ENCODE assay signal across 11 cellular contexts in genomic region chr6:131946992-131947955, GRCh38. TPM values are rescaled to one million over a fixed set of nuclear protein-coding genes. Genes with fewer than 3 reads are reported as not detected.
DNase-seq lines count a peak whose midpoint lies in the region; ATAC-seq, FAIRE-seq and TF ChIP-seq lines count a peak whose summit lies in the region.
"Had no signal": no experiment of that assay in that cellular context is flagged by ENCODE, and none has a peak within 500 bp of the region (broad histone marks: within the 10 kb centered on the region; RNA-seq: fewer than 3 reads in every experiment).

No MANE protein-coding gene starts in this region.

- in situ Hi-C loops in HepG2 (cut with HindIII; ENCODE audit: extremely low pct_ligation_motif_present, low pct_unique_long_range_greater_than_20kb) = no loop called here

- H3K36me3 ChIP-seq in HepG2 (replicated peaks in 1 of 2; ENCODE audit: control insufficient read depth in 1 of 2, insufficient read depth in 2 of 2, low read length in 2 of 2) (peaks cover 8 to 20% of the 10 kb centered on the region in 2 experiments), right lobe of liver (peaks cover 0 to 7% (median 5%) of the 10 kb centered on the region in 4 donors), mesodermal cell (ENCODE audit: control insufficient read depth, insufficient read depth, low read length) (peaks cover 23% of the 10 kb centered on the region), aorta (ENCODE audit: control insufficient read depth in 1 of 2, insufficient read depth in 2 of 2, low read length in 1 of 2) (peaks cover 3 to 5% of the 10 kb centered on the region in 2 donors)

- H2AFZ ChIP-seq in HepG2 (ENCODE audit: low read length) = no peak overlapping the region

- CTCF ChIA-PET in HepG2 (lab: Yijun Ruan, JAX; ENCODE audit: low intra/inter-chr PET ratio, low total read pairs) = interaction anchor here (0.8 kb wide), 1 partner anchor 22 kb away, joined by 3 read pairs; no protein-coding TSS in a partner anchor

- TF ChIP-seq EP300 in HepG2 (IDR thresholded peaks at IDR 0.05; ENCODE audit: low read depth in 2 of 2, low read length in 2 of 2) = no peak
- no peak for TF ChIP-seq EP300 in HepG2 (CRISPR knock-in tag; IDR thresholded peaks at IDR 0.05; ENCODE audit: borderline replicate concordance)

- intact Hi-C loops in HepG2 (cut with micrococcal nuclease; ENCODE audit: unreplicated experiment) = no loop called here
- intact Hi-C loops in right lobe of liver (cut with DNase I) = no loop called here
- intact Hi-C loops in aorta (cut with DNase I) = no loop called here

- FAIRE-seq in HepG2 (lab: Jason Lieb, UNC) = no peak

- peaks cover 40% of the 10 kb centered on the region for H3K4me1 ChIP-seq in HepG2 (ENCODE audit: insufficient read depth, low read length)
- peaks cover 0 to 12% (median 0%) of the 10 kb centered on the region in 4 donors for H3K4me1 ChIP-seq in right lobe of liver
- peaks cover 7% of the 10 kb centered on the region for H3K4me1 ChIP-seq in mesodermal cell (ENCODE audit: control insufficient read depth, insufficient read depth, low read length, poor library complexity, severe bottlenecking)
- H3K4me1 ChIP-seq in aorta (ENCODE audit: control insufficient read depth in 1 of 2, insufficient read depth in 2 of 2, low read length in 2 of 2) = peaks cover 0 to 3% of the 10 kb centered on the region in 2 donors

- H3K9me3 ChIP-seq in HepG2 (ENCODE audit: low read length) (no peaks in the 10 kb centered on the region), right lobe of liver (no peaks in the 10 kb centered on the region), mesodermal cell (ENCODE audit: control insufficient read depth, low read length) (no peaks in the 10 kb centered on the region), aorta (ENCODE audit: control insufficient read depth, low read length) (no peaks in the 10 kb centered on the region)

- H4K20me1 ChIP-seq in HepG2 (ENCODE audit: insufficient read depth, low read length) = peaks cover 34% of the 10 kb centered on the region

- WGBS in HepG2 (ENCODE audit: low lambda C conversion rate) = 45% methylated on average over 6 of the region's 6 CpGs
- WGBS in right lobe of liver (ENCODE audit: insufficient coverage, low coverage, low lambda C conversion rate, missing lambda C conversion rate) = 48% methylated on average over 6 of the region's 6 CpGs
- 72 to 89% methylated on average over 2 to 4 of the region's 6 CpGs for WGBS in mesodermal cell (ENCODE audit: insufficient coverage in 2 of 2), 2 experiments
- WGBS in aorta, 2 donors = 13 to 18% methylated on average over 6 of the region's 6 CpGs

- TF ChIP-seq POLR2A in HepG2 (IDR thresholded peaks at IDR 0.05; ENCODE audit: insufficient read depth in 1 of 2, low read depth in 2 of 2, low read length in 2 of 2) (peak; percentile 66 to 86), right lobe of liver (IDR thresholded peaks at IDR 0.05) (no peak)

- no peak for TF ChIP-seq CTCF in HepG2 (CRISPR knock-in tag; IDR thresholded peaks at IDR 0.05)
- no peak for TF ChIP-seq CTCF in right lobe of liver (IDR thresholded peaks at IDR 0.05)
- TF ChIP-seq CTCF in choroid plexus epithelial cell (conservative IDR thresholded peaks at IDR 0.05; ENCODE audit: low read depth, low read length) = no peak

- ATAC-seq in HepG2 (peak; percentile 7; the same call in 2 of the 3 replicates), right lobe of liver (no peak), aorta (ENCODE audit: low FRiP score) (no peak)

- no TSS peak for BruUV-seq in HepG2 (replicated peaks; lab: Mats Ljungman, UMichigan)

- POLR2A ChIA-PET in HepG2 (lab: Yijun Ruan, JAX) = interaction anchor here (0.6 to 8.1 kb wide), 8 partner anchors 8 to 866 kb away, joined by 3 to 400 read pairs (median 7); no protein-coding TSS in a partner anchor

- H3K4me2 ChIP-seq in HepG2 (ENCODE audit: low read depth, low read length) = peak overlapping the region; percentile 25; the same call in 1 of the 2 replicates

- peak; percentile 60 for DNase-seq in HepG2 (ENCODE audit: low spot score)
- no peak for DNase-seq in right lobe of liver
- peak; percentile 85 for DNase-seq in choroid plexus epithelial cell (ENCODE audit: low read depth)
- DNase-seq in aorta = no peak
- DNase-seq in NCI-H2107 treated with DMSO at 0.1 percent for 48 hours (lab: John Stamatoyannopoulos, UW; ENCODE audit: unreplicated experiment) = no peak
- no peak for DNase-seq in stimulated activated CD4-positive, alpha-beta T cell treated with anti-CD3 and anti-CD28 coated beads, Interleukin-4, amount 100 ng/mL, for 24 hours
- DNase-seq in NCI-H146 treated with DMSO at 0.1 percent for 48 hours (lab: John Stamatoyannopoulos, UW; ENCODE audit: unreplicated experiment) = no peak
- DNase-seq: H7, NCI-H1092 had no signal

- TF ChIP-seq RAD21 in HepG2 (CRISPR knock-in tag; IDR thresholded peaks at IDR 0.05) = no peak

- H3K79me2 ChIP-seq in HepG2 (ENCODE audit: insufficient read depth, low read length) = peaks cover 23% of the 10 kb centered on the region

- H3K9ac ChIP-seq in HepG2 (ENCODE audit: insufficient read depth, low read depth, low read length) = no peak overlapping the region

- H3K27ac ChIP-seq in HepG2 (ENCODE audit: extremely low read length, insufficient read depth, low read length) = peak overlapping the region; percentile 52
- no peak overlapping the region for H3K27ac ChIP-seq in right lobe of liver
- H3K27ac ChIP-seq in mesodermal cell (ENCODE audit: low read depth, low read length, severe bottlenecking) = peak overlapping the region; percentile 33
- H3K27ac ChIP-seq in aorta (ENCODE audit: low read depth in 1 of 2, low read length in 2 of 2) = peak overlapping the region in 1 of 2 donors; percentile 40

- peaks cover 0 to 3% of the 10 kb centered on the region in 2 experiments; a peak in 1 of 5 replicates for H3K27me3 ChIP-seq in HepG2 (ENCODE audit: control insufficient read depth in 1 of 2, insufficient read depth in 2 of 2, low read length in 2 of 2)
- no peaks in the 10 kb centered on the region for H3K27me3 ChIP-seq in right lobe of liver
- H3K27me3 ChIP-seq in aorta (ENCODE audit: control insufficient read depth in 1 of 2, insufficient read depth in 2 of 2, low read length in 1 of 2) = no peaks in the 10 kb centered on the region

- H3K4me3 ChIP-seq in HepG2 (replicated peaks in 1 of 3; ENCODE audit: insufficient read depth in 1 of 3, low read depth in 2 of 3, low read length in 3 of 3) (no peak overlapping the region), right lobe of liver (no peak overlapping the region), choroid plexus epithelial cell (ENCODE audit: low read depth, low read length) (peak overlapping the region; percentile 45), mesodermal cell (ENCODE audit: extremely low read depth, insufficient read depth, low read length, poor library complexity, severe bottlenecking) (no peak overlapping the region), aorta (ENCODE audit: low read length in 2 of 2) (peak overlapping the region; percentile 39 to 67)

TF ChIP-seq in HepG2, 621 proteins besides CTCF, POLR2A, EP300 and RAD21 (continues in another document):
- TF ChIP-seq TFDP1 (CRISPR knock-in tag; IDR thresholded peaks at IDR 0.05; ENCODE audit: borderline replicate concordance) = no peak
- 0 out of 2 replicates have a peak, but pooled peaks have one; percentile 12 for TF ChIP-seq CEBPG (CRISPR knock-in tag; IDR thresholded peaks at IDR 0.05)
- TF ChIP-seq IRX3 (CRISPR knock-in tag; IDR thresholded peaks at IDR 0.05; ENCODE audit: borderline replicate concordance, low read depth) = no peak
- no peak for TF ChIP-seq TP53 (CRISPR knock-in tag; conservative IDR thresholded peaks at IDR 0.05)
- no peak for TF ChIP-seq RBAK (CRISPR knock-in tag; IDR thresholded peaks at IDR 0.05)
- peak; percentile 99 for TF ChIP-seq PAF1 (CRISPR knock-in tag; IDR thresholded peaks at IDR 0.05)

RNA-seq across cellular contexts. Expression of gene CCN2, which starts 3.9 kb away (rescaled TPM):
- total RNA-seq in HepG2 (2016; rRNA removed; fragmentation: Illumina TruSeq; extraction: Trizol) (29.6 and 34.7 TPM in 2 replicates), right lobe of liver (10 to 100 TPM in 5 of 6 experiments, 1 to 10 TPM in 1; 3.4 to 82.9 (median 54.3) TPM), aorta (1,000 to 10,000 TPM in 1 of 2 donors, 100 to 1,000 TPM in 1; 588 to 1,507 TPM)
- 7.2 and 7.8 TPM in 2 replicates for total RNA-seq in HepG2 (2016; cell fraction: cytosol; rRNA removed; fragmentation: Illumina TruSeq; extraction: Trizol; ENCODE audit: low read depth)
- total RNA-seq in HepG2 (2016; cell fraction: insoluble cytoplasmic fraction; rRNA removed; fragmentation: Illumina TruSeq; extraction: Trizol) = 27.0 and 36.5 TPM in 2 replicates
- total RNA-seq in HepG2 (2016; cell fraction: membrane; rRNA removed; fragmentation: Illumina TruSeq; extraction: Trizol) = 29.3 and 34.9 TPM in 2 replicates
- total RNA-seq in HepG2 (2016; cell fraction: nucleus; rRNA removed; fragmentation: Illumina TruSeq; extraction: Trizol) = 91.2 and 104 TPM in 2 replicates
- polyA plus RNA-seq in HepG2 (2011; rRNA removed) (316 and 375 TPM in 2 replicates), aorta (100 to 1,000 TPM; 221 to 957 TPM)
- polyA plus RNA-seq in HepG2 (2011; cell fraction: cytosol; rRNA removed) = 191 and 283 TPM in 2 replicates
- polyA plus RNA-seq in HepG2 (2011; cell fraction: nucleus; rRNA removed) = 458 and 601 TPM in 2 replicates
- 765 and 789 TPM in 2 replicates for polyA plus RNA-seq in HepG2 (2012)
- polyA plus RNA-seq in HepG2 (2016; cell fraction: cytosol; fragmentation: Illumina TruSeq; extraction: Trizol; ENCODE audit: low read depth) = 7.8 and 8.0 TPM in 2 replicates
- 36.0 and 46.4 TPM in 2 replicates for polyA plus RNA-seq in HepG2 (2016; cell fraction: insoluble cytoplasmic fraction; fragmentation: Illumina TruSeq; extraction: Trizol; ENCODE audit: low read depth)
- polyA plus RNA-seq in HepG2 (2016; cell fraction: membrane; fragmentation: Illumina TruSeq; extraction: Trizol; ENCODE audit: low read depth) = 18.5 and 20.3 TPM in 2 replicates
- polyA plus RNA-seq in HepG2 (2016; cell fraction: nucleus; fragmentation: Illumina TruSeq; extraction: Trizol; ENCODE audit: insufficient read depth, low read depth) = 252 and 258 TPM in 2 replicates
- polyA minus RNA-seq in HepG2 (2011; rRNA and poly(A)+ RNA removed; ENCODE audit: low replicate concordance) = 0.21 and 276 TPM in 2 replicates
- 404 and 475 TPM in 2 replicates for polyA minus RNA-seq in HepG2 (2011; cell fraction: cytosol; rRNA and poly(A)+ RNA removed)
- polyA minus RNA-seq in HepG2 (2011; cell fraction: nucleus; rRNA and poly(A)+ RNA removed) = 171 and 228 TPM in 2 replicates
- 241 TPM for polyA plus RNA-seq in mesodermal cell (2013, experiment 1 of 2)
- polyA plus RNA-seq in mesodermal cell (2013, experiment 2 of 2) = 195 TPM
- total RNA-seq: activated CD8-positive, alpha-beta memory T cell treated with anti-CD3 and anti-CD28 coated beads for 36 hours had no signal

Comparison
In these comparisons a context has a peak if more than half of its experiments do, and no peak if none do; other contexts are left out.
1. DNase-seq: peak in HepG2 (single experiment) and choroid plexus epithelial cell (single experiment); none in right lobe of liver (0 of 3), aorta (0 of 2), NCI-H2107 treated with DMSO at 0.1 percent for 48 hours (single experiment), stimulated activated CD4-positive, alpha-beta T cell treated with anti-CD3 and anti-CD28 coated beads, Interleukin-4, amount 100 ng/mL, for 24 hours (single experiment) and NCI-H146 treated with DMSO at 0.1 percent for 48 hours (single experiment).
2. H3K27ac ChIP-seq: peak in HepG2 (single experiment) and mesodermal cell (single experiment); none in right lobe of liver (0 of 3).
3. H3K4me3 ChIP-seq: peak in choroid plexus epithelial cell (single experiment) and aorta (2 of 2); none in HepG2 (0 of 3), right lobe of liver (0 of 3) and mesodermal cell (single experiment).
4. RNA of gene CCN2, which starts 3.9 kb away (total RNA-seq): 588 to 1,507 TPM in aorta; 3.4 to 82.9 TPM in right lobe of liver and 7.2 to 104 TPM in HepG2; every median in the first group is over 4 times any median in the second.